ENCODE assay signal across 23 cellular contexts in genomic region chr6:90220273-90220672, GRCh38.
DNase-seq lines count a peak whose midpoint lies in the region; ATAC-seq, FAIRE-seq and TF ChIP-seq lines count a peak whose summit lies in the region.
"Had no signal": no experiment of that assay in that cellular context is flagged by ENCODE, and none has a peak within 500 bp of the region (broad histone marks: within the 10 kb centered on the region; RNA-seq: fewer than 3 reads in every experiment).

No MANE protein-coding gene starts in this region.

- H3K9ac ChIP-seq in OCI-LY1 (ENCODE audit: low read length) (peak overlapping the region; percentile 14; the same call in 1 of the 2 replicates), endothelial cell of umbilical vein (replicated peaks; ENCODE audit: extremely low read depth, insufficient read depth, low read length) (peak overlapping the region; percentile 92)
- H3K9ac ChIP-seq: KMS-11 had no signal

- H3K36me3 ChIP-seq in DOHH2 (ENCODE audit: control insufficient read depth, low read length): peaks cover 99% of the 10 kb centered on the region
- H3K36me3 ChIP-seq in OCI-LY1 (ENCODE audit: insufficient read depth, low read length): peaks cover 86% of the 10 kb centered on the region
- H3K36me3 ChIP-seq in endothelial cell of umbilical vein (ENCODE audit: control insufficient read depth in 2 of 2, extremely low read depth in 1 of 2, insufficient read depth in 2 of 2, low read length in 2 of 2): no peaks in the 10 kb centered on the region
- no peaks in the 10 kb centered on the region for H3K36me3 ChIP-seq in prostate gland
- H3K36me3 ChIP-seq: neutrophil, right lobe of liver, upper lobe of left lung had no signal

- H3K27ac ChIP-seq in DOHH2 (ENCODE audit: low read depth, low read length) (peak overlapping the region; percentile 6; the same call in 1 of the 2 replicates), OCI-LY1 (ENCODE audit: low read depth, low read length, poor library complexity, severe bottlenecking) (peak overlapping the region; percentile 83), endothelial cell of umbilical vein (ENCODE audit: insufficient read depth, low read depth, low read length) (peak overlapping the region; percentile 99), prostate gland (peak overlapping the region; percentile 91 to 94)
- H3K27ac ChIP-seq: KMS-11, neutrophil had no signal

- POLR2A ChIA-PET in endothelial cell of umbilical vein (lab: Charles Lee): no interaction called here

- H3K9me3 ChIP-seq in DOHH2 (ENCODE audit: control insufficient read depth, insufficient read depth, low read length) (peaks cover 9% of the 10 kb centered on the region; the same call in 1 of the 2 replicates), OCI-LY1 (ENCODE audit: low read length) (peaks cover 12% of the 10 kb centered on the region), endothelial cell of umbilical vein (replicated peaks; ENCODE audit: control insufficient read depth, insufficient read depth, low read length) (no peaks in the 10 kb centered on the region), prostate gland (no peaks in the 10 kb centered on the region)
- H3K9me3 ChIP-seq: neutrophil, right lobe of liver had no signal

- DNase-seq in endothelial cell of umbilical vein (ENCODE audit: low read depth, low spot score) (peak; percentile 88), prostate gland (ENCODE audit: low spot score) (no peak), EL (no peak), NOMO-1 (lab: John Stamatoyannopoulos, UW; ENCODE audit: unreplicated experiment in 2 of 2) (no peak)
- no peak for DNase-seq in activated CD8-positive, alpha-beta memory T cell treated with anti-CD3 and anti-CD28 coated beads, Interleukin-2, amount 10 ng/mL, durations not matched to agents 7 days and 5 days
- DNase-seq: activated naive CD4-positive, alpha-beta T cell treated with Interleukin-2 at 50 U/mL for 16 hours; aorta; DND-41; H7; kidney glomerular epithelial cell; NCI-H1092 treated with DMSO at 0.1 percent for 48 hours; NCI-H2081 treated with DMSO at 0.1 percent for 48 hours; NCI-H69; right lobe of liver; stimulated activated naive CD4-positive, alpha-beta T cell treated with Interleukin-2 at 50 U/mL for 16 hours; upper lobe of left lung had no signal

- WGBS in prostate gland: 27% methylated on average over 1 of the region's 1 CpG

- no peaks in the 10 kb centered on the region for H3K9me1 ChIP-seq in endothelial cell of umbilical vein (replicated peaks; ENCODE audit: control insufficient read depth, extremely low read depth, insufficient read depth, low read length)

- CTCF ChIA-PET in endothelial cell of umbilical vein (lab: Charles Lee): interaction anchor here (1.0 to 1.3 kb wide), 2 partner anchors 19 to 259 kb away, joined by 3 to 4 read pairs; no protein-coding TSS in a partner anchor
- CTCF ChIA-PET in activated CD8-positive, alpha-beta memory T cell treated with anti-CD3 and anti-CD28 coated beads, Interleukin-2, amount 10 ng/mL, durations not matched to agents 7 days and 5 days (lab: Charles Lee): no interaction called here

- TF ChIP-seq POLR2A in endothelial cell of umbilical vein (IDR thresholded peaks at IDR 0.05; ENCODE audit: low read depth, low read length): no peak
- TF ChIP-seq POLR2A in prostate gland (IDR thresholded peaks at IDR 0.05): no peak

- no peak for ATAC-seq in HG02678 (IDR thresholded peaks at IDR 0.05; ENCODE audit: unreplicated experiment)
- ATAC-seq in activated CD8-positive, alpha-beta memory T cell treated with anti-CD3 and anti-CD28 coated beads, Interleukin-2, amount 10 ng/mL, durations not matched to agents 7 days and 5 days: no peak
- ATAC-seq: right lobe of liver had no signal

- H3K27me3 Mint-ChIP-seq in activated CD8-positive, alpha-beta memory T cell treated with anti-CD3 and anti-CD28 coated beads, Interleukin-2, amount 10 ng/mL, durations not matched to agents 7 days and 5 days: no peaks in the 10 kb centered on the region
- H3K27me3 Mint-ChIP-seq: activated CD4-positive, alpha-beta T cell treated with anti-CD3 and anti-CD28 coated beads, Interleukin-2, amount 10 ng/mL, durations not matched to agents 24 days and 14 days had no signal

- no peak for FAIRE-seq in endothelial cell of umbilical vein (lab: Jason Lieb, UNC)
- FAIRE-seq: TTC549 had no signal

- intact Hi-C loops in endothelial cell of umbilical vein (cut with micrococcal nuclease): no loop called here
- intact Hi-C loops in prostate gland (cut with DNase I): loop anchor here (5.0 kb wide), 1 partner anchor 147 kb away; no protein-coding TSS in a partner anchor

- peaks cover 11% of the 10 kb centered on the region for H3K9me3 Mint-ChIP-seq in activated CD8-positive, alpha-beta memory T cell treated with anti-CD3 and anti-CD28 coated beads, Interleukin-2, amount 10 ng/mL, durations not matched to agents 7 days and 5 days (ENCODE audit: low read depth)

- H3K36me3 Mint-ChIP-seq in activated CD8-positive, alpha-beta memory T cell treated with anti-CD3 and anti-CD28 coated beads, Interleukin-2, amount 10 ng/mL, durations not matched to agents 7 days and 5 days: peaks cover 21% of the 10 kb centered on the region

- no TSS peak for BruUV-seq in endothelial cell of umbilical vein (replicated peaks; lab: Mats Ljungman, UMichigan)

- H4K20me1 ChIP-seq in DOHH2 (ENCODE audit: control insufficient read depth, insufficient read depth, low read depth, low read length) (peaks cover 83% of the 10 kb centered on the region), OCI-LY1 (ENCODE audit: insufficient read depth, low read length) (peaks cover 4% of the 10 kb centered on the region), endothelial cell of umbilical vein (replicated peaks; ENCODE audit: control insufficient read depth, extremely low read depth, insufficient read depth, low read length) (no peaks in the 10 kb centered on the region)

- no peak overlapping the region for H3K27ac Mint-ChIP-seq in activated CD8-positive, alpha-beta memory T cell treated with anti-CD3 and anti-CD28 coated beads, Interleukin-2, amount 10 ng/mL, durations not matched to agents 7 days and 5 days
- H3K27ac Mint-ChIP-seq: activated CD4-positive, alpha-beta T cell treated with anti-CD3 and anti-CD28 coated beads, Interleukin-2, amount 10 ng/mL, durations not matched to agents 24 days and 14 days had no signal

- H3K4me3 ChIP-seq in DOHH2 (ENCODE audit: low read length) (0 out of 2 replicates have a peak overlapping the region, but pooled peaks have one; percentile 0), OCI-LY1 (ENCODE audit: low read depth, low read length, poor library complexity, severe bottlenecking) (peak overlapping the region; percentile 27), endothelial cell of umbilical vein (replicated peaks in 1 of 3; ENCODE audit: insufficient read depth in 1 of 3, low read depth in 1 of 3, low read length in 3 of 3) (no peak overlapping the region), prostate gland (no peak overlapping the region)
- H3K4me3 ChIP-seq: right lobe of liver, upper lobe of left lung had no signal

- dilution Hi-C loops in endothelial cell of umbilical vein (cut with MboI; ENCODE audit: extremely low pct_ligation_motif_present, low sequenced_read_pairs): no loop called here

- no peak overlapping the region for H3K4me3 Mint-ChIP-seq in activated CD8-positive, alpha-beta memory T cell treated with anti-CD3 and anti-CD28 coated beads, Interleukin-2, amount 10 ng/mL, durations not matched to agents 7 days and 5 days
- H3K4me3 Mint-ChIP-seq: activated CD4-positive, alpha-beta T cell treated with anti-CD3 and anti-CD28 coated beads, Interleukin-2, amount 10 ng/mL, durations not matched to agents 24 days and 14 days had no signal

- H3K27me3 ChIP-seq in DOHH2 (ENCODE audit: control insufficient read depth, low read length) (no peaks in the 10 kb centered on the region), OCI-LY1 (ENCODE audit: insufficient read depth, low read length) (no peaks in the 10 kb centered on the region), endothelial cell of umbilical vein (ENCODE audit: control insufficient read depth in 2 of 2, insufficient read depth in 2 of 2, low read length in 2 of 2) (no peaks in the 10 kb centered on the region), prostate gland (replicated peaks; ENCODE audit: insufficient read depth) (no peaks in the 10 kb centered on the region)
- H3K27me3 ChIP-seq: neutrophil, right lobe of liver, upper lobe of left lung had no signal

- H3K9me2 ChIP-seq in DOHH2 (replicated peaks; ENCODE audit: control insufficient read depth, low read length) (no peaks in the 10 kb centered on the region), OCI-LY1 (ENCODE audit: low read depth, low read length) (no peaks in the 10 kb centered on the region)

- TF ChIP-seq CTCF in DOHH2 (IDR thresholded peaks at IDR 0.05; ENCODE audit: low read depth, low read length, poor library complexity, severe bottlenecking) (no peak), OCI-LY1 (IDR thresholded peaks at IDR 0.05; ENCODE audit: low read length) (no peak), endothelial cell of umbilical vein (IDR thresholded peaks at IDR 0.05; ENCODE audit: extremely low read depth in 1 of 2, insufficient read depth in 1 of 2, low read depth in 1 of 2, low read length in 2 of 2) (no peak), prostate gland (IDR thresholded peaks at IDR 0.05) (no peak)

- H3K4me1 ChIP-seq in DOHH2 (ENCODE audit: control insufficient read depth, low read length): peaks cover 99% of the 10 kb centered on the region
- H3K4me1 ChIP-seq in OCI-LY1 (ENCODE audit: insufficient read depth, low read length, severe bottlenecking): peaks cover 81% of the 10 kb centered on the region
- peaks cover 48% of the 10 kb centered on the region for H3K4me1 ChIP-seq in endothelial cell of umbilical vein (ENCODE audit: control insufficient read depth, extremely low read depth, insufficient read depth, low read length)
- peaks cover 19% of the 10 kb centered on the region for H3K4me1 ChIP-seq in prostate gland (replicated peaks)

- peaks cover 6% of the 10 kb centered on the region for H3K4me1 Mint-ChIP-seq in activated CD8-positive, alpha-beta memory T cell treated with anti-CD3 and anti-CD28 coated beads, Interleukin-2, amount 10 ng/mL, durations not matched to agents 7 days and 5 days

- H2AFZ ChIP-seq in OCI-LY1 (ENCODE audit: low read length) (no peak overlapping the region), endothelial cell of umbilical vein (ENCODE audit: low read depth, low read length) (no peak overlapping the region)

- H3F3A ChIP-seq in DOHH2 (ENCODE audit: control insufficient read depth, insufficient read depth) (peaks cover 79% of the 10 kb centered on the region), OCI-LY1 (ENCODE audit: insufficient read depth, low read length) (0 out of 2 replicates have a peak, but pooled peaks cover 10% of the 10 kb centered on the region)

- H3K4me2 ChIP-seq in DOHH2 (ENCODE audit: low read length) (peak overlapping the region; percentile 49), OCI-LY1 (ENCODE audit: low read length) (peak overlapping the region; percentile 45), endothelial cell of umbilical vein (ENCODE audit: insufficient read depth, low read length) (peak overlapping the region; percentile 86)

- H3K79me2 ChIP-seq in DOHH2 (ENCODE audit: control insufficient read depth, low read length): peaks cover 100% of the 10 kb centered on the region
- peaks cover 99% of the 10 kb centered on the region for H3K79me2 ChIP-seq in OCI-LY1 (ENCODE audit: insufficient read depth, low read length)
- H3K79me2 ChIP-seq in endothelial cell of umbilical vein (ENCODE audit: control insufficient read depth, insufficient read depth, low read length): no peaks in the 10 kb centered on the region

Comparison
In these comparisons a context has a peak if more than half of its experiments do, and no peak if none do; other contexts are left out.
1. H3K27ac ChIP-seq: peak in every context shown above with its lines; median percentile 99 in endothelial cell of umbilical vein; 92 in prostate gland; 83 in OCI-LY1; 6 in DOHH2.
2. H3K4me3 ChIP-seq: peak in DOHH2 (single experiment) and OCI-LY1 (single experiment); none in endothelial cell of umbilical vein (0 of 3) and prostate gland (0 of 2).
3. Peak in every context shown above with its lines, with median percentiles within 50 percentile points of each other: H3K4me2 ChIP-seq.